ENCODE assay signal across 18 cellular contexts in the genomic region with DNA sequence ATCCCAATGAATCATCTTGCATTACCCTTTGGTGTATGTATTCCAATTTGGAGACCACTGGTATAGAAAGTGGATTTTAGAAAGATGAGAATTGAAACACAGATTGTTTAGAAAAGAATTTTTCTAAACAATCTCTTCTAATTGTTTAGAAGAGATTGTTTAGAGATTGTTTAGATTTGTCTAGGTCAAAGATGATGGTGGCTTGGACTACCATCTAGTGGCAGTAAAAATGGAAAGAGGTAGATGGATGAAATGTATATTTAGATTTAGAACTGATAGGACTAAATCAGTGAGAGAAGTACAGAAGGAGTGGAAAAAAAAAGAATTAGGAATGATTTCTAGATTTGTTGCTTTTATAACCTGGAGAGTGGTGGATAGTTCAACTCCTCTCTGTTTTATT.
DNase-seq lines count a peak whose midpoint lies in the region; ATAC-seq and TF ChIP-seq lines count a peak whose summit lies in the region.
"Had no signal": no experiment of that assay in that cellular context is flagged by ENCODE, and none has a peak within 500 bp of the region (broad histone marks: within the 10 kb centered on the region; RNA-seq: fewer than 3 reads in every experiment).

No MANE protein-coding gene starts in this region.

- ATAC-seq in foreskin keratinocyte (no peak), upper lobe of left lung (ENCODE audit: low FRiP score in 2 of 2) (no peak)
- ATAC-seq: left colon, T-helper 17 cell had no signal

- H3K27me3 ChIP-seq in GM06990 (replicated peaks; ENCODE audit: control insufficient read depth, insufficient read depth, low read length) = no peaks in the 10 kb centered on the region
- no peaks in the 10 kb centered on the region for H3K27me3 ChIP-seq in OCI-LY1 (ENCODE audit: insufficient read depth, low read length)
- H3K27me3 ChIP-seq in foreskin keratinocyte = no peaks in the 10 kb centered on the region
- H3K27me3 ChIP-seq in upper lobe of left lung = no peaks in the 10 kb centered on the region
- H3K27me3 ChIP-seq: adrenal gland, hepatocyte had no signal

- H3F3A ChIP-seq in OCI-LY1 (ENCODE audit: insufficient read depth, low read length) = no peaks in the 10 kb centered on the region

- H3K27ac ChIP-seq in C4-2B (no peak overlapping the region), OCI-LY1 (ENCODE audit: low read depth, low read length, poor library complexity, severe bottlenecking) (no peak overlapping the region), foreskin keratinocyte (no peak overlapping the region), upper lobe of left lung (no peak overlapping the region)
- H3K27ac ChIP-seq: adrenal gland, hepatocyte had no signal

- no peak for DNase-seq in GM06990 (ENCODE audit: extremely low read depth, insufficient read length)
- no peak for DNase-seq in foreskin keratinocyte
- no peak for DNase-seq in NCI-H128 (lab: John Stamatoyannopoulos, UW; ENCODE audit: unreplicated experiment)
- DNase-seq in upper lobe of left lung = no peak
- DNase-seq in NCI-H524 (lab: John Stamatoyannopoulos, UW) = no peak
- DNase-seq: activated CD4-positive, alpha-beta T cell treated with anti-CD3 and anti-CD28 coated beads for 1 hour; activated T-cell treated with anti-CD3 and anti-CD28 coated beads for 4 hours; adrenal gland; erythroblast; GDM1; left colon; NCI-H226; RPMI8226; T-helper 17 cell had no signal

- H3K4me2 ChIP-seq in OCI-LY1 (ENCODE audit: low read length) = no peak overlapping the region
- H3K4me2 ChIP-seq: hepatocyte had no signal

- H3K4me1 ChIP-seq in OCI-LY1 (ENCODE audit: insufficient read depth, low read length, severe bottlenecking) (no peaks in the 10 kb centered on the region), foreskin keratinocyte (no peaks in the 10 kb centered on the region), upper lobe of left lung (no peaks in the 10 kb centered on the region)
- H3K4me1 ChIP-seq: adrenal gland had no signal

- H3K9me3 ChIP-seq in OCI-LY1 (ENCODE audit: low read length) (no peaks in the 10 kb centered on the region), upper lobe of left lung (no peaks in the 10 kb centered on the region)
- H3K9me3 ChIP-seq: adrenal gland, HAP-1 had no signal

- no peaks in the 10 kb centered on the region for H3K9me2 ChIP-seq in OCI-LY1 (ENCODE audit: low read depth, low read length)

- TF ChIP-seq POLR2A in upper lobe of left lung (IDR thresholded peaks at IDR 0.05) = no peak

- no peak overlapping the region for H3K4me3 ChIP-seq in GM06990 (replicated peaks; ENCODE audit: low read depth, low read length)
- H3K4me3 ChIP-seq in OCI-LY1 (ENCODE audit: low read depth, low read length, poor library complexity, severe bottlenecking) = no peak overlapping the region
- H3K4me3 ChIP-seq in upper lobe of left lung = no peak overlapping the region
- H3K4me3 ChIP-seq: adrenal gland, HAP-1, hepatocyte had no signal

- no peaks in the 10 kb centered on the region for H3K36me3 ChIP-seq in GM06990 (ENCODE audit: control insufficient read depth, insufficient read depth, low read length)
- no peaks in the 10 kb centered on the region for H3K36me3 ChIP-seq in OCI-LY1 (ENCODE audit: insufficient read depth, low read length)
- no peaks in the 10 kb centered on the region for H3K36me3 ChIP-seq in upper lobe of left lung
- H3K36me3 ChIP-seq: adrenal gland, HAP-1 had no signal

- no peak overlapping the region for H2AFZ ChIP-seq in OCI-LY1 (ENCODE audit: low read length)
- H2AFZ ChIP-seq: hepatocyte had no signal

- no peak overlapping the region for H3K9ac ChIP-seq in OCI-LY1 (ENCODE audit: low read length)

- TF ChIP-seq EP300 in upper lobe of left lung (IDR thresholded peaks at IDR 0.05) = no peak

- no peaks in the 10 kb centered on the region for H3K79me2 ChIP-seq in OCI-LY1 (ENCODE audit: insufficient read depth, low read length)
- H3K79me2 ChIP-seq: hepatocyte had no signal

- TF ChIP-seq CTCF in C4-2B (conservative IDR thresholded peaks at IDR 0.05) (peak; percentile 23), GM06990 (IDR thresholded peaks at IDR 0.05; ENCODE audit: insufficient read depth, low read length, poor library complexity, severe bottlenecking) (peak; percentile 15), OCI-LY1 (IDR thresholded peaks at IDR 0.05; ENCODE audit: low read length) (peak; percentile 33; the same call in 1 of the 2 replicates), foreskin keratinocyte (conservative IDR thresholded peaks at IDR 0.05) (peak; percentile 33), upper lobe of left lung (IDR thresholded peaks at IDR 0.05) (no peak)

- no peaks in the 10 kb centered on the region for H4K20me1 ChIP-seq in OCI-LY1 (ENCODE audit: insufficient read depth, low read length)

Comparison
In these comparisons a context has a peak if more than half of its experiments do, and no peak if none do; other contexts are left out.
1. CTCF ChIP-seq: peak in C4-2B (single experiment), GM06990 (single experiment), OCI-LY1 (single experiment) and foreskin keratinocyte (single experiment); none in upper lobe of left lung (0 of 6).